ENCODE assay signal across 10 cellular contexts in the genomic region with DNA sequence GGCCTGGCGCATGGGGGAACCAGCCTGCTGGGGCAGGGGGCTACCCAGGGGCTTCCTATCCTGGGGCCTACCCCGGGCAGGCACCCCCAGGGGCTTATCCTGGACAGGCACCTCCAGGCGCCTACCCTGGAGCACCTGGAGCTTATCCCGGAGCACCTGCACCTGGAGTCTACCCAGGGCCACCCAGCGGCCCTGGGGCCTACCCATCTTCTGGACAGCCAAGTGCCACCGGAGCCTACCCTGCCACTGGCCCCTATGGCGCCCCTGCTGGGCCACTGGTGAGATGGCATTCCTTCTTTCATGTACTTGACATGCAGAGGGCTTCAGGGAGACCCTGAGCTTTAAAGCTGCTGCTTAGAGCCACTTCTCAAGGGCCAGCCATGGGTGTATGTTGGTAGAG. TPM values are rescaled to one million over a fixed set of nuclear protein-coding genes. Genes with fewer than 3 reads are reported as not detected.
DNase-seq lines count a peak whose midpoint lies in the region; ATAC-seq and TF ChIP-seq lines count a peak whose summit lies in the region.
"Had no signal": no experiment of that assay in that cellular context is flagged by ENCODE, and none has a peak within 500 bp of the region (broad histone marks: within the 10 kb centered on the region; RNA-seq: fewer than 3 reads in every experiment).

No MANE protein-coding gene starts in this region.

- no peaks in the 10 kb centered on the region for H3K9me3 Mint-ChIP-seq in Calu3 (ENCODE audit: low read depth, unreplicated experiment)
- no peaks in the 10 kb centered on the region for H3K9me3 Mint-ChIP-seq in progenitor cell of endocrine pancreas (ENCODE audit: low read depth)

- DNase-seq in Calu3: peak; percentile 62
- peak; percentile 35 to 44 for DNase-seq in erythroblast (lab: John Stamatoyannopoulos, UW)
- DNase-seq in progenitor cell of endocrine pancreas (ENCODE audit: low spot score, unreplicated experiment): no peak
- no peak for DNase-seq in SHP77 treated with DMSO at 0.1 percent for 48 hours (lab: John Stamatoyannopoulos, UW)
- no peak for DNase-seq in cerebellar cortex (ENCODE audit: low spot score)
- DNase-seq in NCI-H2029 (lab: John Stamatoyannopoulos, UW): no peak
- DNase-seq: NCI-H2227 treated with DMSO at 0.1 percent for 48 hours, right lobe of liver had no signal

- intact Hi-C loops in Calu3 (cut with micrococcal nuclease; ENCODE audit: unreplicated experiment): no loop called here

- no peaks in the 10 kb centered on the region for H3K27me3 Mint-ChIP-seq in Calu3 (ENCODE audit: unreplicated experiment)
- no peaks in the 10 kb centered on the region for H3K27me3 Mint-ChIP-seq in progenitor cell of endocrine pancreas

- peak overlapping the region; percentile 64 for H3K4me3 Mint-ChIP-seq in Calu3 (ENCODE audit: low read depth, unreplicated experiment)
- H3K4me3 Mint-ChIP-seq in progenitor cell of endocrine pancreas (ENCODE audit: low read depth): no peak overlapping the region

- ATAC-seq in HG03378 (IDR thresholded peaks at IDR 0.05; ENCODE audit: unreplicated experiment): no peak

- no TSS peak for BruUV-seq in Calu3 (replicated peaks; lab: Mats Ljungman, UMichigan)

- no peaks in the 10 kb centered on the region for H3K36me3 ChIP-seq in OCI-LY1 (ENCODE audit: insufficient read depth, low read length)
- H3K36me3 ChIP-seq: right lobe of liver had no signal

- no peak overlapping the region for H3K27ac Mint-ChIP-seq in Calu3 (ENCODE audit: unreplicated experiment)
- H3K27ac Mint-ChIP-seq in progenitor cell of endocrine pancreas: no peak overlapping the region

- H3K79me2 ChIP-seq in OCI-LY1 (ENCODE audit: insufficient read depth, low read length): no peaks in the 10 kb centered on the region

- H3K9ac ChIP-seq in OCI-LY1 (ENCODE audit: low read length): no peak overlapping the region

- no peaks in the 10 kb centered on the region for H3K9me2 ChIP-seq in OCI-LY1 (ENCODE audit: low read depth, low read length)

- H3K36me3 Mint-ChIP-seq in Calu3 (ENCODE audit: insufficient read depth, unreplicated experiment) (peaks cover 91% of the 10 kb centered on the region), progenitor cell of endocrine pancreas (ENCODE audit: insufficient read depth) (peaks cover 12% of the 10 kb centered on the region)

- CTCF ChIA-PET in Calu3 (lab: Charles Lee): interaction anchor here (1.3 to 2.2 kb wide), 4 partner anchors 23 to 61 kb away, joined by 5 to 8 read pairs (median 5); no protein-coding TSS in a partner anchor

- no peaks in the 10 kb centered on the region for H3K4me1 ChIP-seq in OCI-LY1 (ENCODE audit: insufficient read depth, low read length, severe bottlenecking)
- H3K4me1 ChIP-seq: right lobe of liver had no signal

- H3K4me2 ChIP-seq in OCI-LY1 (ENCODE audit: low read length): no peak overlapping the region

- no peak for TF ChIP-seq POLR2A in erythroblast (IDR thresholded peaks at IDR 0.05; ENCODE audit: low read length)

- no peak overlapping the region for H3K4me3 ChIP-seq in OCI-LY1 (ENCODE audit: low read depth, low read length, poor library complexity, severe bottlenecking)
- H3K4me3 ChIP-seq: right lobe of liver had no signal

- H3K9me3 ChIP-seq in OCI-LY1 (ENCODE audit: low read length): no peaks in the 10 kb centered on the region
- H3K9me3 ChIP-seq: right lobe of liver had no signal

- H3K27me3 ChIP-seq in OCI-LY1 (ENCODE audit: insufficient read depth, low read length): no peaks in the 10 kb centered on the region
- H3K27me3 ChIP-seq: right lobe of liver had no signal

- peak; percentile 22 for TF ChIP-seq CTCF in Calu3 (IDR thresholded peaks at IDR 0.05; ENCODE audit: unreplicated experiment)
- TF ChIP-seq CTCF in OCI-LY1 (IDR thresholded peaks at IDR 0.05; ENCODE audit: low read length): peak; percentile 24; the same call in 1 of the 2 replicates
- TF ChIP-seq CTCF in progenitor cell of endocrine pancreas (IDR thresholded peaks at IDR 0.05; ENCODE audit: unreplicated experiment): peak; percentile 25

- H2AFZ ChIP-seq in OCI-LY1 (ENCODE audit: low read length): no peak overlapping the region

- no peak overlapping the region for H3K27ac ChIP-seq in OCI-LY1 (ENCODE audit: low read depth, low read length, poor library complexity, severe bottlenecking)
- H3K27ac ChIP-seq: right lobe of liver had no signal

- no peaks in the 10 kb centered on the region for H3F3A ChIP-seq in OCI-LY1 (ENCODE audit: insufficient read depth, low read length)

- H4K20me1 ChIP-seq in OCI-LY1 (ENCODE audit: insufficient read depth, low read length): no peaks in the 10 kb centered on the region

- H3K4me1 Mint-ChIP-seq in Calu3 (ENCODE audit: low read depth, unreplicated experiment): peaks cover 48% of the 10 kb centered on the region
- H3K4me1 Mint-ChIP-seq in progenitor cell of endocrine pancreas (ENCODE audit: low read depth): peaks cover 11% of the 10 kb centered on the region

RNA-seq across cellular contexts. Expression of a gene that starts 9.0 kb away (rescaled TPM):
- 429 and 672 TPM in 2 replicates for total RNA-seq in Calu3 (2022)
- 27.0 and 49.3 TPM in 2 replicates for total RNA-seq in progenitor cell of endocrine pancreas

RNA-seq across cellular contexts. Expression of a gene that starts 53.3 kb away (rescaled TPM):
- 48.7 and 54.3 TPM in 2 replicates for total RNA-seq in Calu3 (2022)
- total RNA-seq in progenitor cell of endocrine pancreas: 31.2 and 32.9 TPM in 2 replicates

Comparison
In these comparisons a context has a peak if more than half of its experiments do, and no peak if none do; other contexts are left out.
1. DNase-seq: peak in Calu3 (single experiment) and erythroblast (2 of 2); none in progenitor cell of endocrine pancreas (single experiment), SHP77 treated with DMSO at 0.1 percent for 48 hours (single experiment), cerebellar cortex (single experiment) and NCI-H2029 (single experiment).
2. Peak in every context shown above with its lines, with median percentiles within 50 percentile points of each other: CTCF ChIP-seq.